ENCODE assay signal across 25 cellular contexts in genomic region chr5:76426391-76426802, GRCh38. TPM values are rescaled to one million over a fixed set of nuclear protein-coding genes. Genes with fewer than 3 reads are reported as not detected.
A peak's percentile ranks its signal among the peaks of the same experiment; 100 is the strongest.
DNase-seq lines count a peak whose midpoint lies in the region; ATAC-seq and TF ChIP-seq lines count a peak whose summit lies in the region.
"Had no signal": no experiment of that assay in that cellular context is flagged by ENCODE, and none has a peak within 500 bp of the region (broad histone marks: within the 10 kb centered on the region; RNA-seq: fewer than 3 reads in every experiment).

No MANE protein-coding gene starts in this region.

- H3K4me1 ChIP-seq in iPS-18a (ENCODE audit: control insufficient read depth, low read depth, low read length) (peaks cover 42% of the 10 kb centered on the region), neuron (ENCODE audit: insufficient read depth, low read length) (peaks cover 36% of the 10 kb centered on the region)
- H3K4me1 ChIP-seq: gastroesophageal sphincter, uterus had no signal

- H3K4me3 Mint-ChIP-seq in activated T-helper 17 cell treated with anti-CD3 and anti-CD28 coated beads, Interleukin-2, amount 50 U/mL, for 72 hours = no peak overlapping the region
- H3K4me3 Mint-ChIP-seq: activated CD8-positive, alpha-beta memory T cell treated with anti-CD3 and anti-CD28 coated beads, Interleukin-2, amount 10 ng/mL, durations not matched to agents 7 days and 5 days had no signal

- peak overlapping the region; percentile 49 for H3K27ac Mint-ChIP-seq in activated T-helper 17 cell treated with anti-CD3 and anti-CD28 coated beads, Interleukin-2, amount 50 U/mL, for 72 hours
- H3K27ac Mint-ChIP-seq: activated CD8-positive, alpha-beta memory T cell treated with anti-CD3 and anti-CD28 coated beads, Interleukin-2, amount 10 ng/mL, durations not matched to agents 7 days and 5 days had no signal

- DNase-seq in ELF-1 (ENCODE audit: low read depth, low spot score) = peak; percentile 56
- no peak for DNase-seq in C1 segment of cervical spinal cord (lab: John Stamatoyannopoulos, UW)
- DNase-seq in NCI-H1105 treated with DMSO at 0.1 percent for 48 hours (lab: John Stamatoyannopoulos, UW) = no peak
- no peak for DNase-seq in GM13977 (ENCODE audit: low spot score)
- DNase-seq: activated CD4-positive, CD25-positive, alpha-beta regulatory T cell treated with anti-CD3 and anti-CD28 coated beads, Interleukin-2, amount 50 U/mL, for 72 hours; activated CD8-positive, alpha-beta memory T cell treated with anti-CD3 and anti-CD28 coated beads, Interleukin-2, amount 10 ng/mL, durations not matched to agents 7 days and 5 days; activated gamma-delta T cell; anterior cingulate cortex; COR-L47; EL; KBM-7; NCI-H1048; NCI-H2081 treated with DMSO at 0.1 percent for 48 hours; NCI-H526; right lobe of liver; stimulated activated CD4-positive, alpha-beta T cell treated with anti-CD3 and anti-CD28 coated beads, Interleukin-1b, Interleukin-23, amount 100 ng/mL, for 48 hours; stomach; T-helper 2 cell; uterus had no signal

- TF ChIP-seq CTCF in GM13977 (IDR thresholded peaks at IDR 0.05; ENCODE audit: extremely low read depth, insufficient read depth, missing control alignments) = no peak

- H3K27me3 ChIP-seq in iPS-18a (ENCODE audit: control insufficient read depth, insufficient read depth, low read length) = no peaks in the 10 kb centered on the region
- H3K27me3 ChIP-seq in neuron (ENCODE audit: insufficient read depth, low read length) = no peaks in the 10 kb centered on the region
- H3K27me3 ChIP-seq: gastroesophageal sphincter, right lobe of liver, stomach, uterus had no signal

- peaks cover 32% of the 10 kb centered on the region for H3K36me3 Mint-ChIP-seq in activated T-helper 17 cell treated with anti-CD3 and anti-CD28 coated beads, Interleukin-2, amount 50 U/mL, for 72 hours (ENCODE audit: low read depth)

- no peaks in the 10 kb centered on the region for H3K9me3 ChIP-seq in iPS-18a (ENCODE audit: control insufficient read depth, low read depth, low read length)
- no peaks in the 10 kb centered on the region for H3K9me3 ChIP-seq in neuron (ENCODE audit: low read length)
- H3K9me3 ChIP-seq: gastroesophageal sphincter, right lobe of liver, stomach, uterus had no signal

- H2AFZ ChIP-seq in neuron (ENCODE audit: low read depth, low read length) = no peak overlapping the region

- in situ Hi-C loops in GM13977 (cut with MboI; ENCODE audit: low pct_unique_long_range_greater_than_20kb, low sequenced_read_pairs, unreplicated experiment) = no loop called here

- H3K36me3 ChIP-seq in iPS-18a (ENCODE audit: control insufficient read depth, low read depth, low read length) (no peaks in the 10 kb centered on the region), neuron (ENCODE audit: insufficient read depth, low read length) (no peaks in the 10 kb centered on the region)
- H3K36me3 ChIP-seq: gastroesophageal sphincter, right lobe of liver, stomach, uterus had no signal

- H3K9ac ChIP-seq in iPS-18a (ENCODE audit: low read length) = peak overlapping the region; percentile 39

- no peak for TF ChIP-seq POLR2A in GM18505 (IDR thresholded peaks at IDR 0.05; ENCODE audit: borderline replicate concordance, extremely low read depth, insufficient read depth, insufficient read length)

- H3K27ac ChIP-seq in iPS-18a (ENCODE audit: low read length) = peak overlapping the region; percentile 72
- H3K27ac ChIP-seq: coronary artery, gastroesophageal sphincter, right lobe of liver, stomach, uterus had no signal

- H3K27me3 Mint-ChIP-seq in activated T-helper 17 cell treated with anti-CD3 and anti-CD28 coated beads, Interleukin-2, amount 50 U/mL, for 72 hours = no peaks in the 10 kb centered on the region
- H3K27me3 Mint-ChIP-seq: activated CD8-positive, alpha-beta memory T cell treated with anti-CD3 and anti-CD28 coated beads, Interleukin-2, amount 10 ng/mL, durations not matched to agents 7 days and 5 days had no signal

- H3K4me1 Mint-ChIP-seq in activated T-helper 17 cell treated with anti-CD3 and anti-CD28 coated beads, Interleukin-2, amount 50 U/mL, for 72 hours = peaks cover 37% of the 10 kb centered on the region

- no peak for ATAC-seq in activated T-helper 17 cell treated with anti-CD3 and anti-CD28 coated beads, Interleukin-2, amount 50 U/mL, for 72 hours (replicated peaks)
- no peak for ATAC-seq in GM18505 (IDR thresholded peaks at IDR 0.05; ENCODE audit: unreplicated experiment)
- ATAC-seq: activated CD8-positive, alpha-beta memory T cell treated with anti-CD3 and anti-CD28 coated beads, Interleukin-2, amount 10 ng/mL, durations not matched to agents 7 days and 5 days; gastroesophageal sphincter had no signal

- H3K4me3 ChIP-seq in iPS-18a (ENCODE audit: low read length) = peak overlapping the region; percentile 36
- peak overlapping the region; percentile 26 for H3K4me3 ChIP-seq in neuron (ENCODE audit: low read length)
- H3K4me3 ChIP-seq: coronary artery, gastroesophageal sphincter, right lobe of liver, stomach, uterus had no signal

- H3K9me3 Mint-ChIP-seq in activated T-helper 17 cell treated with anti-CD3 and anti-CD28 coated beads, Interleukin-2, amount 50 U/mL, for 72 hours = no peaks in the 10 kb centered on the region

RNA-seq across cellular contexts. Expression of gene IQGAP2, which starts 23.3 kb away (rescaled TPM):
- 10 to 100 TPM; 83.2 to 92.1 TPM for total RNA-seq in activated T-helper 17 cell treated with anti-CD3 and anti-CD28 coated beads, Interleukin-2, amount 50 U/mL, for 72 hours
